20 cellular contexts compared by ENCODE assay signal in genomic region chr4:62133498-62133897, GRCh38.
"Had no signal": no experiment of that assay in that cellular context is flagged by ENCODE, and none has a peak within 500 bp of the region (broad histone marks: within the 10 kb centered on the region; RNA-seq: fewer than 3 reads in every experiment).

No MANE protein-coding gene starts in this region.

- ATAC-seq: activated naive CD4-positive, alpha-beta T cell treated with anti-CD3 and anti-CD28 coated beads, Interleukin-2, amount 50 U/mL, for 72 hours; stimulated activated naive B cell treated with anti-CD40 and anti-IgM and Interleukin-4, amounts not matched to agents 10 μg/mL and 1 μg/mL and 100 μg/mL, for 72 hours had no signal

- H3K9me3 ChIP-seq: adrenal gland, ascending aorta, sigmoid colon, transverse colon, uterus had no signal

- DNase-seq: activated CD4-positive, alpha-beta T cell treated with anti-CD3 and anti-CD28 coated beads for 1 hour; activated CD4-positive, alpha-beta T cell treated with anti-CD3 and anti-CD28 coated beads, Interleukin-2, amount 50 U/mL, for 1 hour; activated T-cell treated with anti-CD3 and anti-CD28 coated beads, Interleukin-2, amount 50 U/mL, for 1 hour; cerebellar nuclear complex; cortex of kidney; nucleus accumbens; sigmoid colon; stimulated activated CD4-positive, alpha-beta T cell treated with anti-CD3 and anti-CD28 coated beads, Interleukin-2, amount 100 ng/mL, for 48 hours; stimulated activated CD8-positive, alpha-beta memory T cell treated with anti-CD3 and anti-CD28 coated beads, Interleukin-4, amount 100 ng/mL, for 48 hours; stimulated activated naive B cell treated with anti-CD40 and anti-IgM and Interleukin-4, amounts not matched to agents 10 μg/mL and 1 μg/mL and 100 μg/mL, for 72 hours; transverse colon; uterus; WERI-Rb-1 had no signal

- H3K36me3 ChIP-seq: adrenal gland, ascending aorta, breast epithelium, sigmoid colon, transverse colon, uterus, WERI-Rb-1 had no signal

- H3K4me1 ChIP-seq: adrenal gland, ascending aorta, breast epithelium, parathyroid adenoma, sigmoid colon, transverse colon, uterus had no signal

- H3K4me3 ChIP-seq: adrenal gland, ascending aorta, breast epithelium, sigmoid colon, smooth muscle cell, transverse colon, uterus had no signal

- H3K27ac ChIP-seq: adrenal gland, ascending aorta, breast epithelium, epithelial cell of prostate, parathyroid adenoma, sigmoid colon, transverse colon, uterus, WERI-Rb-1 had no signal
